In genomic region chrX:153889123-153889522, GRCh38 we compare ENCODE assay signal across 24 cellular contexts. TPM values are rescaled to one million over a fixed set of nuclear protein-coding genes. Genes with fewer than 3 reads are reported as not detected.
"Had no signal": no experiment of that assay in that cellular context is flagged by ENCODE, and none has a peak within 500 bp of the region (broad histone marks: within the 10 kb centered on the region; RNA-seq: fewer than 3 reads in every experiment).

No MANE protein-coding gene starts in this region.

- ATAC-seq: gastrocnemius medialis; heart right ventricle; left lobe of liver; naive thymus-derived CD8-positive, alpha-beta T cell; sciatic nerve; stimulated activated naive CD8-positive, alpha-beta T cell treated with anti-CD3 and anti-CD28 coated beads, Interleukin-15, amount 100 ng/mL, for 72 hours; upper lobe of right lung had no signal

- H3K36me3 ChIP-seq: esophagus muscularis mucosa, gastrocnemius medialis, heart right ventricle, spleen, tibial nerve, upper lobe of right lung, vagina had no signal

- H3K4me3 ChIP-seq: esophagus muscularis mucosa, gastrocnemius medialis, heart right ventricle, spleen, testis, tibial nerve, upper lobe of right lung, vagina had no signal

- DNase-seq: effector memory CD8-positive, alpha-beta T cell; gastrocnemius medialis; heart right ventricle; hypothalamus; islet precursor cell; mammary epithelial cell; naive thymus-derived CD8-positive, alpha-beta T cell; spleen; stimulated activated CD4-positive, alpha-beta T cell treated with anti-CD3 and anti-CD28 coated beads, Interleukin-15, amount 100 ng/mL, for 24 hours; stimulated activated CD4-positive, alpha-beta T cell treated with anti-CD3 and anti-CD28 coated beads, Interleukin-1b, Interleukin-23, amount 100 ng/mL, for 48 hours; stimulated activated CD4-positive, alpha-beta T cell treated with anti-CD3 and anti-CD28 coated beads, Interleukin-4, amount 100 ng/mL, for 24 hours; stimulated activated naive CD8-positive, alpha-beta T cell treated with anti-CD3 and anti-CD28 coated beads, Interleukin-15, amount 100 ng/mL, for 72 hours; testis; upper lobe of right lung had no signal

- H3K27me3 ChIP-seq: testis had no signal

RNA-seq across cellular contexts. Expression of gene AVPR2, which starts 15.3 kb away (rescaled TPM):
- total RNA-seq: fibroblast of villous mesenchyme; left lobe of liver; mammary epithelial cell; mononuclear cell; naive thymus-derived CD8-positive, alpha-beta T cell; neural crest cell; osteocyte; pulmonary artery endothelial cell had no signal

RNA-seq across cellular contexts. Expression of gene RENBP, which starts 55.3 kb away (rescaled TPM):
- total RNA-seq: mammary epithelial cell had no signal
